ENCODE assay signal across 1 cellular context in genomic region chr6:16331328-16332174, GRCh38.
TF ChIP-seq lines count a peak whose summit lies in the region.

No MANE protein-coding gene starts in this region.

TF ChIP-seq in GM23338, 12 proteins besides CTCF, POLR2A, EP300 and RAD21 (continued from another document):
- TF ChIP-seq EZH2 (IDR thresholded peaks at IDR 0.05; ENCODE audit: low read depth, unreplicated experiment), result no peak
- no peak for TF ChIP-seq ZNF331 (CRISPR knock-in tag; IDR thresholded peaks at IDR 0.05; ENCODE audit: low read depth)
- TF ChIP-seq, protein P1, sequence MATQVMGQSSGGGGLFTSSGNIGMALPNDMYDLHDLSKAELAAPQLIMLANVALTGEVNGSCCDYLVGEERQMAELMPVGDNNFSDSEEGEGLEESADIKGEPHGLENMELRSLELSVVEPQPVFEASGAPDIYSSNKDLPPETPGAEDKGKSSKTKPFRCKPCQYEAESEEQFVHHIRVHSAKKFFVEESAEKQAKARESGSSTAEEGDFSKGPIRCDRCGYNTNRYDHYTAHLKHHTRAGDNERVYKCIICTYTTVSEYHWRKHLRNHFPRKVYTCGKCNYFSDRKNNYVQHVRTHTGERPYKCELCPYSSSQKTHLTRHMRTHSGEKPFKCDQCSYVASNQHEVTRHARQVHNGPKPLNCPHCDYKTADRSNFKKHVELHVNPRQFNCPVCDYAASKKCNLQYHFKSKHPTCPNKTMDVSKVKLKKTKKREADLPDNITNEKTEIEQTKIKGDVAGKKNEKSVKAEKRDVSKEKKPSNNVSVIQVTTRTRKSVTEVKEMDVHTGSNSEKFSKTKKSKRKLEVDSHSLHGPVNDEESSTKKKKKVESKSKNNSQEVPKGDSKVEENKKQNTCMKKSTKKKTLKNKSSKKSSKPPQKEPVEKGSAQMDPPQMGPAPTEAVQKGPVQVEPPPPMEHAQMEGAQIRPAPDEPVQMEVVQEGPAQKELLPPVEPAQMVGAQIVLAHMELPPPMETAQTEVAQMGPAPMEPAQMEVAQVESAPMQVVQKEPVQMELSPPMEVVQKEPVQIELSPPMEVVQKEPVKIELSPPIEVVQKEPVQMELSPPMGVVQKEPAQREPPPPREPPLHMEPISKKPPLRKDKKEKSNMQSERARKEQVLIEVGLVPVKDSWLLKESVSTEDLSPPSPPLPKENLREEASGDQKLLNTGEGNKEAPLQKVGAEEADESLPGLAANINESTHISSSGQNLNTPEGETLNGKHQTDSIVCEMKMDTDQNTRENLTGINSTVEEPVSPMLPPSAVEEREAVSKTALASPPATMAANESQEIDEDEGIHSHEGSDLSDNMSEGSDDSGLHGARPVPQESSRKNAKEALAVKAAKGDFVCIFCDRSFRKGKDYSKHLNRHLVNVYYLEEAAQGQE (IDR thresholded peaks at IDR 0.05; ENCODE audit: unreplicated experiment), result no peak
- TF ChIP-seq POLR2AphosphoS5 (IDR thresholded peaks at IDR 0.05; ENCODE audit: low read depth), result no peak
- TF ChIP-seq ZNF114 (CRISPR knock-in tag; IDR thresholded peaks at IDR 0.05), result no peak
- TF ChIP-seq, protein P2, sequence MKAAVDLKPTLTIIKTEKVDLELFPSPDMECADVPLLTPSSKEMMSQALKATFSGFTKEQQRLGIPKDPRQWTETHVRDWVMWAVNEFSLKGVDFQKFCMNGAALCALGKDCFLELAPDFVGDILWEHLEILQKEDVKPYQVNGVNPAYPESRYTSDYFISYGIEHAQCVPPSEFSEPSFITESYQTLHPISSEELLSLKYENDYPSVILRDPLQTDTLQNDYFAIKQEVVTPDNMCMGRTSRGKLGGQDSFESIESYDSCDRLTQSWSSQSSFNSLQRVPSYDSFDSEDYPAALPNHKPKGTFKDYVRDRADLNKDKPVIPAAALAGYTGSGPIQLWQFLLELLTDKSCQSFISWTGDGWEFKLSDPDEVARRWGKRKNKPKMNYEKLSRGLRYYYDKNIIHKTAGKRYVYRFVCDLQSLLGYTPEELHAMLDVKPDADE (IDR thresholded peaks at IDR 0.05), result no peak
